ENCODE assay signal across 8 cellular contexts in genomic region chr1:220093361-220094015, GRCh38. TPM values are rescaled to one million over a fixed set of nuclear protein-coding genes. Genes with fewer than 3 reads are reported as not detected.
DNase-seq lines count a peak whose midpoint lies in the region; ATAC-seq and TF ChIP-seq lines count a peak whose summit lies in the region.

No MANE protein-coding gene starts in this region.

- no peak for DNase-seq in CD8-positive, alpha-beta memory T cell
- DNase-seq in MM.1S (no peak), spleen (no peak), NCI-H187 treated with DMSO at 0.1 percent for 48 hours (lab: John Stamatoyannopoulos, UW) (no peak), dermis blood vessel endothelial cell (no peak), T-helper 9 cell (no peak)

- peak overlapping the region; percentile 65; the same call in 1 of the 2 replicates for H3K4me2 ChIP-seq in MM.1S (ENCODE audit: low read depth, low read length)

- H3K36me3 ChIP-seq in CD8-positive, alpha-beta memory T cell (ENCODE audit: insufficient read depth, low read length): no peaks in the 10 kb centered on the region
- H3K36me3 ChIP-seq in MM.1S (replicated peaks; ENCODE audit: insufficient read depth, low read length): peaks cover 4% of the 10 kb centered on the region; the same call in 1 of the 2 replicates
- H3K36me3 ChIP-seq in endocrine pancreas (ENCODE audit: control insufficient read depth, insufficient read depth, low read length): no peaks in the 10 kb centered on the region
- H3K36me3 ChIP-seq in spleen: peaks cover 0 to 26% (median 12%) of the 10 kb centered on the region in 6 donors

- no peaks in the 10 kb centered on the region for H3K9me2 ChIP-seq in MM.1S (replicated peaks; ENCODE audit: insufficient read depth, low read length)

- peaks cover 26% of the 10 kb centered on the region for H3K4me1 ChIP-seq in CD8-positive, alpha-beta memory T cell (ENCODE audit: insufficient read depth, low read length)
- H3K4me1 ChIP-seq in MM.1S (ENCODE audit: low read length) (peaks cover 9% of the 10 kb centered on the region), endocrine pancreas (ENCODE audit: control insufficient read depth, insufficient read depth, low read length) (peaks cover 4% of the 10 kb centered on the region), spleen (peaks cover 10 to 63% (median 37%) of the 10 kb centered on the region in 6 donors)

- H3K9ac ChIP-seq in MM.1S (ENCODE audit: low read length) (no peak overlapping the region), endocrine pancreas (ENCODE audit: control insufficient read depth, insufficient read depth, low read length) (no peak overlapping the region)

- peak overlapping the region in 6 of 8 donors; percentile 39 to 84 (median 61) for H3K27ac Mint-ChIP-seq in CD8-positive, alpha-beta memory T cell

- peaks cover 35 to 55% (median 40%) of the 10 kb centered on the region in 3 donors for H3K4me1 Mint-ChIP-seq in CD8-positive, alpha-beta memory T cell

- peaks cover 25% of the 10 kb centered on the region for H3F3A ChIP-seq in MM.1S (ENCODE audit: insufficient read depth, low read length)

- no peaks in the 10 kb centered on the region for H3K27me3 Mint-ChIP-seq in CD8-positive, alpha-beta memory T cell

- no peak overlapping the region for H3K27ac ChIP-seq in CD8-positive, alpha-beta memory T cell (ENCODE audit: low read depth, low read length)
- H3K27ac ChIP-seq in MM.1S (ENCODE audit: low read length) (no peak overlapping the region), spleen (peak overlapping the region in 7 of 8 donors; percentile 36 to 93 (median 89))

- peak; percentile 0 for ATAC-seq in GM21381 (IDR thresholded peaks at IDR 0.05; ENCODE audit: unreplicated experiment)

- H4K20me1 ChIP-seq in MM.1S (ENCODE audit: insufficient read depth, low read length): no peaks in the 10 kb centered on the region

- no peaks in the 10 kb centered on the region for H3K27me3 ChIP-seq in CD8-positive, alpha-beta memory T cell (ENCODE audit: insufficient read depth, low read length, poor library complexity, severe bottlenecking)
- no peaks in the 10 kb centered on the region for H3K27me3 ChIP-seq in MM.1S (replicated peaks; ENCODE audit: insufficient read depth, low read length)
- H3K27me3 ChIP-seq in endocrine pancreas (ENCODE audit: control insufficient read depth, insufficient read depth, low read length): no peaks in the 10 kb centered on the region
- no peaks in the 10 kb centered on the region for H3K27me3 ChIP-seq in spleen (replicated peaks in 1 of 7)

- POLR2A ChIA-PET in CD8-positive, alpha-beta memory T cell (lab: Charles Lee): interaction anchor here (0.6 to 1.2 kb wide), 3 partner anchors 36 to 90 kb away, joined by 3 to 4 read pairs (median 4); no protein-coding TSS in a partner anchor

- intact Hi-C loops in spleen (cut with DNase I; ENCODE audit: low total_unique reads): loop anchor here (10.0 kb wide), 1 partner anchor 49 kb away; the partner anchor contains the start of gene EPRS1

- WGBS in spleen, 5 donors: 28 to 33% (median 32%) methylated on average over 12 of the region's 12 CpGs

- TF ChIP-seq CTCF in MM.1S (IDR thresholded peaks at IDR 0.05; ENCODE audit: low read length) (no peak), spleen (IDR thresholded peaks at IDR 0.05 in 8 of 11, conservative IDR thresholded peaks at IDR 0.05 in 3 of 11) (no peak)

- peaks cover 30% of the 10 kb centered on the region for H3K79me2 ChIP-seq in MM.1S (ENCODE audit: low read length)

- no peaks in the 10 kb centered on the region for H3K9me3 ChIP-seq in CD8-positive, alpha-beta memory T cell (ENCODE audit: low read length)
- H3K9me3 ChIP-seq in MM.1S (replicated peaks; ENCODE audit: insufficient read depth, low read length) (no peaks in the 10 kb centered on the region), endocrine pancreas (ENCODE audit: control insufficient read depth, low read length) (no peaks in the 10 kb centered on the region), spleen (no peaks in the 10 kb centered on the region)

- CTCF ChIA-PET in CD8-positive, alpha-beta memory T cell (lab: Charles Lee): interaction anchor here (1.1 kb wide), 2 partner anchors 22 to 104 kb away, joined by 3 read pairs; no protein-coding TSS in a partner anchor

- H3K4me3 Mint-ChIP-seq in CD8-positive, alpha-beta memory T cell: peak overlapping the region in 6 of 7 donors; percentile 53 to 82 (median 63)

- no peaks in the 10 kb centered on the region for H3K9me3 Mint-ChIP-seq in CD8-positive, alpha-beta memory T cell

- H3K36me3 Mint-ChIP-seq in CD8-positive, alpha-beta memory T cell: peaks cover 0 to 28% (median 6%) of the 10 kb centered on the region in 3 donors

- H2AFZ ChIP-seq in MM.1S (ENCODE audit: low read length): peak overlapping the region; percentile 78

- H3K4me3 ChIP-seq in CD8-positive, alpha-beta memory T cell (ENCODE audit: low read length): peak overlapping the region; percentile 42
- H3K4me3 ChIP-seq in MM.1S (ENCODE audit: low read length) (no peak overlapping the region; the same call in 1 of the 2 replicates), endocrine pancreas (ENCODE audit: control insufficient read depth, insufficient read depth, low read length) (peak overlapping the region; percentile 59), spleen (peak overlapping the region; percentile 82 to 100 (median 98))

- no peak for TF ChIP-seq POLR2A in spleen (IDR thresholded peaks at IDR 0.05)

RNA-seq across cellular contexts. Expression of gene IARS2, which starts 0.4 kb away (rescaled TPM):
- total RNA-seq in CD8-positive, alpha-beta memory T cell: 10 to 100 TPM; 80.8 to 83.0 TPM
- polyA plus RNA-seq in CD8-positive, alpha-beta memory T cell: 68.9 TPM
- total RNA-seq in spleen (10 to 100 TPM; 38.7 to 52.8 (median 41.6) TPM), dermis blood vessel endothelial cell (89.2 and 130 TPM in 2 replicates)
- 10 to 100 TPM; 16.0 to 25.2 (median 20.1) TPM for polyA plus RNA-seq in spleen

RNA-seq across cellular contexts. Expression of gene BPNT1, which starts 3.9 kb away (rescaled TPM):
- total RNA-seq in CD8-positive, alpha-beta memory T cell: 10 to 100 TPM; 24.8 to 26.3 TPM
- polyA plus RNA-seq in CD8-positive, alpha-beta memory T cell: 21.3 TPM
- 10 to 100 TPM; 15.9 to 25.8 (median 19.9) TPM for total RNA-seq in spleen
- 10 to 100 TPM; 15.3 to 25.5 (median 16.3) TPM for polyA plus RNA-seq in spleen
- 37.3 and 42.4 TPM in 2 replicates for total RNA-seq in dermis blood vessel endothelial cell

RNA-seq across cellular contexts. Expression of gene EPRS1, which starts 47.2 kb away (rescaled TPM):
- 100 to 1,000 TPM; 174 to 204 TPM for total RNA-seq in CD8-positive, alpha-beta memory T cell
- polyA plus RNA-seq in CD8-positive, alpha-beta memory T cell: 51.8 TPM
- total RNA-seq in spleen (10 to 100 TPM; 50.8 to 72.2 (median 59.6) TPM), dermis blood vessel endothelial cell (101 and 154 TPM in 2 replicates)
- polyA plus RNA-seq in spleen: 10 to 100 TPM; 34.6 to 42.8 (median 36.9) TPM

Comparison
In these comparisons a context has a peak if more than half of its experiments do, and no peak if none do; other contexts are left out.
1. H3K27ac ChIP-seq: peak in spleen (7 of 8); none in CD8-positive, alpha-beta memory T cell (single experiment) and MM.1S (single experiment).